23 cellular contexts compared by ENCODE assay signal in genomic region chr12:55795950-55796349, GRCh38. TPM values are rescaled to one million over a fixed set of nuclear protein-coding genes. Genes with fewer than 3 reads are reported as not detected.
"Had no signal": no experiment of that assay in that cellular context is flagged by ENCODE, and none has a peak within 500 bp of the region (broad histone marks: within the 10 kb centered on the region; RNA-seq: fewer than 3 reads in every experiment).

No MANE protein-coding gene starts in this region.

- H3K27ac ChIP-seq: brain microvascular endothelial cell, cardiac muscle cell had no signal

- H3K27ac Mint-ChIP-seq: activated B cell treated with CpG ODN at 0.5 μM for 24 hours had no signal

- H3K9me3 Mint-ChIP-seq: activated B cell treated with CpG ODN at 0.5 μM for 24 hours had no signal

- H3K4me3 ChIP-seq: cardiac muscle cell had no signal

- DNase-seq: activated B cell treated with CpG ODN at 0.5 μM for 24 hours; activated CD4-positive, alpha-beta T cell treated with anti-CD3 and anti-CD28 coated beads for 48 hours; activated CD4-positive, alpha-beta T cell treated with anti-CD3 and anti-CD28 coated beads, Interleukin-2, amount 50 U/mL, for 4 hours; activated effector memory CD4-positive, alpha-beta T cell treated with anti-CD3 and anti-CD28 coated beads, Interleukin-2, amount 50 U/mL, for 16 hours; activated naive CD4-positive, alpha-beta T cell treated with anti-CD3 and anti-CD28 coated beads, Interleukin-2, amount 50 U/mL, for 16 hours; amygdala; brain microvascular endothelial cell; IMR-90; KBM-7; NCI-H1092; NCI-H1417; NCI-H2029; NCI-H2107; NCI-H2171 treated with DMSO at 0.1 percent for 48 hours; NCI-H226; NCI-H526; NCI-H82; SIG-M5; T1000 had no signal

- H3K27me3 Mint-ChIP-seq: activated B cell treated with CpG ODN at 0.5 μM for 24 hours had no signal

- H3K4me3 Mint-ChIP-seq: activated B cell treated with CpG ODN at 0.5 μM for 24 hours had no signal

- FAIRE-seq: TTC549 had no signal

- H3K27me3 ChIP-seq: brain microvascular endothelial cell, cardiac muscle cell had no signal

RNA-seq across cellular contexts. Expression of gene MMP19, which starts 46.8 kb away (rescaled TPM):
- total RNA-seq: cardiac muscle cell, NCI-H460, OCI-LY7 had no signal
